ENCODE assay signal across 8 cellular contexts in genomic region chr13:23609414-23610186, GRCh38. TPM values are rescaled to one million over a fixed set of nuclear protein-coding genes. Genes with fewer than 3 reads are reported as not detected.
DNase-seq lines count a peak whose midpoint lies in the region; ATAC-seq and TF ChIP-seq lines count a peak whose summit lies in the region.

No MANE protein-coding gene starts in this region.

- H3K9me3 ChIP-seq in BLaER1 (no peaks in the 10 kb centered on the region), Caco-2 (peaks cover 4% of the 10 kb centered on the region; the same call in 1 of the 2 replicates)

- H3K27me3 Mint-ChIP-seq in mesothelial cell of epicardium (ENCODE audit: low read depth) (no peaks in the 10 kb centered on the region), Caco-2 (ENCODE audit: insufficient read depth, unreplicated experiment) (no peaks in the 10 kb centered on the region)

- H3K4me1 ChIP-seq in BLaER1 (peaks cover 28% of the 10 kb centered on the region), Caco-2 (peaks cover 4% of the 10 kb centered on the region; the same call in 1 of the 2 replicates)

- no TSS peak for BruUV-seq in Caco-2 (replicated peaks; lab: Mats Ljungman, UMichigan)

- H3K4me3 Mint-ChIP-seq in mesothelial cell of epicardium: no peak overlapping the region
- no peak overlapping the region for H3K4me3 Mint-ChIP-seq in Caco-2 (ENCODE audit: unreplicated experiment)

- H3K27ac ChIP-seq in BLaER1 (no peak overlapping the region), brain microvascular endothelial cell (peak overlapping the region; percentile 71)

- CTCF ChIA-PET in HEK293T (lab: Yijun Ruan, JAX): interaction anchor here (1.4 kb wide), 1 partner anchor 19 kb away, joined by 6 read pairs; no protein-coding TSS in a partner anchor
- CTCF ChIA-PET in Caco-2 (lab: Charles Lee): interaction anchor here (0.8 kb wide), 1 partner anchor 31 kb away, joined by 6 read pairs; no protein-coding TSS in a partner anchor

- H3K27ac Mint-ChIP-seq in mesothelial cell of epicardium (peak overlapping the region; percentile 78), Caco-2 (ENCODE audit: unreplicated experiment) (no peak overlapping the region)

- no peaks in the 10 kb centered on the region for H4K20me1 ChIP-seq in BLaER1

- H3K9me3 Mint-ChIP-seq in mesothelial cell of epicardium: no peaks in the 10 kb centered on the region
- peaks cover 14% of the 10 kb centered on the region for H3K9me3 Mint-ChIP-seq in Caco-2 (ENCODE audit: unreplicated experiment)

- in situ Hi-C loops in brain microvascular endothelial cell (cut with HindIII; ENCODE audit: low pct_ligation_motif_present, low sequenced_read_pairs): no loop called here

- H3K4me1 Mint-ChIP-seq in mesothelial cell of epicardium (peaks cover 38% of the 10 kb centered on the region), Caco-2 (ENCODE audit: low read depth, unreplicated experiment) (peaks cover 15% of the 10 kb centered on the region)

- DNase-seq in HEK293T (ENCODE audit: extremely low spot score) (no peak), brain microvascular endothelial cell (peak; percentile 56), mesothelial cell of epicardium (ENCODE audit: low spot score in 2 of 2, unreplicated experiment in 2 of 2) (no peak), SKM-1 (lab: John Stamatoyannopoulos, UW; ENCODE audit: unreplicated experiment) (no peak), Caco-2 (no peak), Kasumi-1 (lab: John Stamatoyannopoulos, UW) (no peak)

- TF ChIP-seq CTCF in brain microvascular endothelial cell (IDR thresholded peaks at IDR 0.05; ENCODE audit: low read depth, low read length, missing control alignments): no peak
- no peak for TF ChIP-seq CTCF in mesothelial cell of epicardium (IDR thresholded peaks at IDR 0.05; ENCODE audit: unreplicated experiment)
- TF ChIP-seq CTCF in Caco-2 (IDR thresholded peaks at IDR 0.05; ENCODE audit: insufficient read depth in 1 of 2, low read depth in 1 of 2, low read length in 1 of 2, severe bottlenecking in 1 of 2, unreplicated experiment in 1 of 2): no peak

- H3K4me2 ChIP-seq in BLaER1: peak overlapping the region; percentile 73

- H3K4me3 ChIP-seq in BLaER1: peak overlapping the region; percentile 12; the same call in 1 of the 2 replicates
- no peak overlapping the region for H3K4me3 ChIP-seq in brain microvascular endothelial cell (ENCODE audit: low read depth, low read length)
- H3K4me3 ChIP-seq in Caco-2 (ENCODE audit: low read depth, low read length): no peak overlapping the region

- POLR2A ChIA-PET in HEK293T (lab: Yijun Ruan, JAX) (interaction anchor here (0.6 kb wide), 1 partner anchor 12 kb away, joined by 3 read pairs; no protein-coding TSS in a partner anchor), Caco-2 (lab: Charles Lee) (no interaction called here)

- H3K27me3 ChIP-seq in BLaER1 (no peaks in the 10 kb centered on the region), brain microvascular endothelial cell (replicated peaks) (no peaks in the 10 kb centered on the region), Caco-2 (replicated peaks; ENCODE audit: control insufficient read depth, insufficient read depth, low read length) (no peaks in the 10 kb centered on the region)

- intact Hi-C loops in Caco-2 (cut with micrococcal nuclease; ENCODE audit: unreplicated experiment): no loop called here

- no peak overlapping the region for H3K9ac ChIP-seq in BLaER1

- no peak for ATAC-seq in HG03521 (IDR thresholded peaks at IDR 0.05; ENCODE audit: unreplicated experiment)

- H3K36me3 ChIP-seq in BLaER1: no peaks in the 10 kb centered on the region
- no peaks in the 10 kb centered on the region for H3K36me3 ChIP-seq in brain microvascular endothelial cell (replicated peaks)
- H3K36me3 ChIP-seq in Caco-2 (ENCODE audit: control insufficient read depth, insufficient read depth, low read length): no peaks in the 10 kb centered on the region; the same call in 1 of the 2 replicates

- H3K36me3 Mint-ChIP-seq in mesothelial cell of epicardium: peaks cover 8% of the 10 kb centered on the region
- peaks cover 37% of the 10 kb centered on the region for H3K36me3 Mint-ChIP-seq in Caco-2 (ENCODE audit: insufficient read depth, unreplicated experiment)

TF ChIP-seq in HEK293T, 16 proteins besides CTCF, POLR2A, EP300 and RAD21:
- TF ChIP-seq, protein P1, sequence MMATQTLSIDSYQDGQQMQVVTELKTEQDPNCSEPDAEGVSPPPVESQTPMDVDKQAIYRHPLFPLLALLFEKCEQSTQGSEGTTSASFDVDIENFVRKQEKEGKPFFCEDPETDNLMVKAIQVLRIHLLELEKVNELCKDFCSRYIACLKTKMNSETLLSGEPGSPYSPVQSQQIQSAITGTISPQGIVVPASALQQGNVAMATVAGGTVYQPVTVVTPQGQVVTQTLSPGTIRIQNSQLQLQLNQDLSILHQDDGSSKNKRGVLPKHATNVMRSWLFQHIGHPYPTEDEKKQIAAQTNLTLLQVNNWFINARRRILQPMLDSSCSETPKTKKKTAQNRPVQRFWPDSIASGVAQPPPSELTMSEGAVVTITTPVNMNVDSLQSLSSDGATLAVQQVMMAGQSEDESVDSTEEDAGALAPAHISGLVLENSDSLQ (IDR thresholded peaks at IDR 0.05): peak; percentile 42
- no peak for TF ChIP-seq ZNF384 (IDR thresholded peaks at IDR 0.05)
- no peak for TF ChIP-seq NFRKB (IDR thresholded peaks at IDR 0.05)
- TF ChIP-seq FOXA1 (IDR thresholded peaks at IDR 0.05): no peak
- no peak for TF ChIP-seq SP1 (IDR thresholded peaks at IDR 0.05)
- TF ChIP-seq LEF1 (IDR thresholded peaks at IDR 0.05; ENCODE audit: borderline replicate concordance): no peak

RNA-seq across cellular contexts. Expression of gene TNFRSF19, which starts 39.4 kb away (rescaled TPM):
- total RNA-seq in mesothelial cell of epicardium: 38.3 to 43.5 TPM (median 40.3 TPM) in 3 replicates
- 63.4 and 66.4 TPM in 2 replicates for total RNA-seq in Caco-2 (2022)
